ENCODE assay signal across 19 cellular contexts in the genomic region with DNA sequence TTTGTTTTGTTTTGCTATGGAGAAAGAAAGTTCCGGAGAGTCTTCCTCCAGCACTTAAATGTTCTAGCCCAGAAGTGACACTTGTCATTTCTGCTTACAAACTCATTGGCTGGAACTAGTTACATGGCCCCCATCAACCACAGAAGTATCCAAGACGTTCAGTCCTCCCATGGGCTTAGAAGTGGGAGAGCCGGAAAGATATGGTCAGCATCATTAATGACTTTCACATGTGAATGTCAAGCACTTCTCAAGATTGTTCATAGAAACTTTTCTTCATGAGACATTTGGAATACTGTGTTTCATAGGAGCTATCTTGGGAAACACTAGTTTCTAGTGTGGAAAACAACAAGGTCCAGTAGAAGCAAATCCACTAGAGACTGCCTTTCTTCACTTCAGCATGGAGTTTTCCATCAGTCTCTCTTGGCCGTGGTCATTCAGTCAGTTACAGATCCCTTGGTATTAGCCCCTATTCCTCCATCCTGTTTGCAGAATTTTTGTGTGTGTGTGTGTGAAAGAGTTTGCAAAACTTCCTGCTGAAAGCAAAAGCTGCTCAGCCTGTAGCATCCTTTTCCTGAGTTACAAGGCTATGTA.
A peak's percentile ranks its signal among the peaks of the same experiment; 100 is the strongest.
DNase-seq lines count a peak whose midpoint lies in the region; ATAC-seq and TF ChIP-seq lines count a peak whose summit lies in the region.
"Had no signal": no experiment of that assay in that cellular context is flagged by ENCODE, and none has a peak within 500 bp of the region (broad histone marks: within the 10 kb centered on the region; RNA-seq: fewer than 3 reads in every experiment).

No MANE protein-coding gene starts in this region.

- intact Hi-C loops in Right ventricle myocardium superior (cut with DNase I) (loop anchor here (5.0 kb wide), 1 partner anchor 148 kb away; no protein-coding TSS in a partner anchor), cardiac septum (cut with DNase I) (loop anchor here (5.0 to 10.0 kb wide), 3 partner anchors 148 to 203 kb away; a partner anchor contains a TSS), gastrocnemius medialis (cut with DNase I; ENCODE audit: low total_unique reads) (loop anchor here (5.0 to 10.0 kb wide), 3 partner anchors 175 to 285 kb away; no protein-coding TSS in a partner anchor)

- in situ Hi-C loops in gastrocnemius medialis (cut with MboI; ENCODE audit: low sequenced_read_pairs in 4 of 4) = loop anchor here in 2 of 4 donors (10.0 kb wide), 1 partner anchor 205 kb away; no protein-coding TSS in a partner anchor

- ATAC-seq in Right ventricle myocardium superior (ENCODE audit: poor library complexity) (peak; percentile 73), gastrocnemius medialis (peak; percentile 30 to 36)
- ATAC-seq: HepG2, Panc1 had no signal

- no peaks in the 10 kb centered on the region for H3K36me3 ChIP-seq in gastrocnemius medialis

- TF ChIP-seq CTCF in foreskin fibroblast (IDR thresholded peaks at IDR 0.05; ENCODE audit: low read depth, low read length) = no peak
- no peak for TF ChIP-seq CTCF in gastrocnemius medialis (IDR thresholded peaks at IDR 0.05 in 4 of 5, conservative IDR thresholded peaks at IDR 0.05 in 1 of 5)

- H3K27ac ChIP-seq in gastrocnemius medialis = no peak overlapping the region
- H3K27ac ChIP-seq: C4-2B had no signal

- no peak for TF ChIP-seq POLR2A in gastrocnemius medialis (IDR thresholded peaks at IDR 0.05)

- H3K27me3 ChIP-seq in gastrocnemius medialis = peaks cover 0 to 2% (median 0%) of the 10 kb centered on the region in 3 donors

- no peaks in the 10 kb centered on the region for H3K4me1 ChIP-seq in gastrocnemius medialis

- DNase-seq in Right ventricle myocardium superior (no peak), cardiac septum (ENCODE audit: low spot score) (no peak), RPMI7951 (ENCODE audit: low read depth) (peak; percentile 23), foreskin fibroblast (peak; percentile 18 to 58), gastrocnemius medialis (no peak), cerebellar nuclear complex (lab: John Stamatoyannopoulos, UW) (no peak), HUDEP-2 (lab: John Stamatoyannopoulos, UW; ENCODE audit: unreplicated experiment in 76 of 76) (no peak), NCI-H510A (lab: John Stamatoyannopoulos, UW) (no peak)
- DNase-seq: DND-41, GDM1, KG1, NCI-H1048, NCI-H1436 treated with DMSO at 0.1 percent for 48 hours, NCI-H2029 treated with DMSO at 0.1 percent for 48 hours, NCI-H2171 treated with DMSO at 0.1 percent for 48 hours, NCI-H82 had no signal

- H3K4me3 ChIP-seq in foreskin fibroblast (ENCODE audit: low read depth in 1 of 2, low read length in 2 of 2) (no peak overlapping the region), gastrocnemius medialis (no peak overlapping the region)

- H3K9me3 ChIP-seq in gastrocnemius medialis = no peaks in the 10 kb centered on the region

Comparison
In these comparisons a context has a peak if more than half of its experiments do, and no peak if none do; other contexts are left out.
1. DNase-seq: peak in RPMI7951 (single experiment) and foreskin fibroblast (2 of 2); none in Right ventricle myocardium superior (single experiment), cardiac septum (single experiment), gastrocnemius medialis (0 of 2), cerebellar nuclear complex (0 of 2), HUDEP-2 (0 of 76) and NCI-H510A (single experiment).